ENCODE assay signal across 8 cellular contexts in genomic region chr19:11814707-11815050, GRCh38. TPM values are rescaled to one million over a fixed set of nuclear protein-coding genes. Genes with fewer than 3 reads are reported as not detected.
A peak's percentile ranks its signal among the peaks of the same experiment; 100 is the strongest.
DNase-seq lines count a peak whose midpoint lies in the region; ATAC-seq lines count a peak whose summit lies in the region.

No MANE protein-coding gene starts in this region.

- peak overlapping the region; percentile 51 for H3K9ac ChIP-seq in iPS-18a (ENCODE audit: low read length)

- POLR2A ChIA-PET in CD4-positive, alpha-beta memory T cell (lab: Charles Lee; ENCODE audit: partially characterized antibody), result interaction anchor here (0.7 to 2.0 kb wide), 8 partner anchors 12 to 518 kb away, joined by 3 to 6 read pairs (median 4); partner anchors contain the start of genes ZNF441, ZNF491, ZNF563 and ZNF763

- H3K4me3 Mint-ChIP-seq in CD4-positive, alpha-beta memory T cell, result peak overlapping the region; percentile 68 to 95 (median 88)

- H3K4me1 Mint-ChIP-seq in CD4-positive, alpha-beta memory T cell, result peaks cover 13 to 29% (median 21%) of the 10 kb centered on the region in 4 donors

- H3K36me3 ChIP-seq in CD4-positive, alpha-beta memory T cell (ENCODE audit: insufficient read depth, low read length), result no peaks in the 10 kb centered on the region
- H3K36me3 ChIP-seq in iPS-18a (ENCODE audit: control insufficient read depth, low read depth, low read length), result no peaks in the 10 kb centered on the region

- H3K9me3 Mint-ChIP-seq in CD4-positive, alpha-beta memory T cell, result peaks cover 0 to 11% (median 0%) of the 10 kb centered on the region in 8 donors

- no peaks in the 10 kb centered on the region for H3K27me3 Mint-ChIP-seq in CD4-positive, alpha-beta memory T cell

- no peaks in the 10 kb centered on the region for H3K9me3 ChIP-seq in CD4-positive, alpha-beta memory T cell (ENCODE audit: control insufficient read depth in 1 of 2, low read length in 2 of 2)
- H3K9me3 ChIP-seq in iPS-18a (ENCODE audit: control insufficient read depth, low read depth, low read length), result no peaks in the 10 kb centered on the region

- H3K36me3 Mint-ChIP-seq in CD4-positive, alpha-beta memory T cell, result peaks cover 14 to 17% of the 10 kb centered on the region in 2 donors

- peaks cover 17% of the 10 kb centered on the region for H3K4me1 ChIP-seq in CD4-positive, alpha-beta memory T cell (ENCODE audit: insufficient read depth, low read length)
- no peaks in the 10 kb centered on the region for H3K4me1 ChIP-seq in iPS-18a (ENCODE audit: control insufficient read depth, low read depth, low read length)

- no peak for DNase-seq in CD4-positive, alpha-beta memory T cell
- DNase-seq in Jurkat, Clone E6-1 (ENCODE audit: low read depth, low spot score), result no peak
- DNase-seq in amniotic epithelial cell (ENCODE audit: low read depth) (peak; percentile 39), retina (no peak)
- no peak for DNase-seq in stimulated activated CD4-positive, alpha-beta T cell treated with anti-CD3 and anti-CD28 coated beads, Interleukin-2, amount 100 ng/mL, for 48 hours

- ATAC-seq in HG03521 (IDR thresholded peaks at IDR 0.05; ENCODE audit: unreplicated experiment), result no peak

- H3K27me3 ChIP-seq in CD4-positive, alpha-beta memory T cell (ENCODE audit: insufficient read depth, low read length), result no peaks in the 10 kb centered on the region
- peaks cover 27% of the 10 kb centered on the region for H3K27me3 ChIP-seq in iPS-18a (ENCODE audit: control insufficient read depth, insufficient read depth, low read length)

- intact Hi-C loops in CD4-positive, alpha-beta memory T cell (cut with micrococcal nuclease), result loop anchor here (1.0 to 5.0 kb wide), 4 partner anchors 16 to 173 kb away; partner anchors contain the start of genes ZNF441 and ZNF491

- peak overlapping the region; percentile 64 to 89 for H3K4me3 ChIP-seq in CD4-positive, alpha-beta memory T cell (ENCODE audit: low read length in 2 of 2)
- peak overlapping the region; percentile 95 for H3K4me3 ChIP-seq in Jurkat, Clone E6-1 (ENCODE audit: low read length)
- peak overlapping the region; percentile 83 for H3K4me3 ChIP-seq in iPS-18a (ENCODE audit: low read length)
- H3K4me3 ChIP-seq in skin epidermis, result peak overlapping the region; percentile 87 to 99 (median 95)

- peak overlapping the region in 3 of 7 donors; percentile 8 to 55 (median 27) for H3K27ac Mint-ChIP-seq in CD4-positive, alpha-beta memory T cell

- peak overlapping the region; percentile 56 for H3K27ac ChIP-seq in CD4-positive, alpha-beta memory T cell (ENCODE audit: low read depth, low read length)
- H3K27ac ChIP-seq in iPS-18a (ENCODE audit: low read length) (no peak overlapping the region), skin epidermis (peak overlapping the region; percentile 57 to 98 (median 92))

- CTCF ChIA-PET in CD4-positive, alpha-beta memory T cell (lab: Charles Lee; ENCODE audit: partially characterized antibody), result interaction anchor here (7.8 kb wide), 1 partner anchor 16 kb away, joined by 92 read pairs; the partner anchor contains the start of gene ZNF491

RNA-seq across cellular contexts. Expression of gene ZNF440, which starts 0.6 kb away (rescaled TPM):
- total RNA-seq in CD4-positive, alpha-beta memory T cell, result 10 to 100 TPM; 18.0 to 18.5 TPM
- 1 to 10 TPM; 1.8 to 3.7 TPM for polyA plus RNA-seq in CD4-positive, alpha-beta memory T cell
- 3.4 TPM for polyA plus RNA-seq in Jurkat, Clone E6-1 (2012; ENCODE audit: insufficient read depth, insufficient read length)

RNA-seq across cellular contexts. Expression of gene ZNF491, which starts 16.4 kb away (rescaled TPM):
- total RNA-seq in CD4-positive, alpha-beta memory T cell, result 1 to 10 TPM; 2.0 to 3.0 TPM
- under 1 TPM in 1 of 2 donors, not detected in 1; 0.34 TPM for polyA plus RNA-seq in CD4-positive, alpha-beta memory T cell
- 0.91 TPM for polyA plus RNA-seq in Jurkat, Clone E6-1 (2012; ENCODE audit: insufficient read depth, insufficient read length)

RNA-seq across cellular contexts. Expression of gene ZNF439, which starts 33.8 kb away (rescaled TPM):
- total RNA-seq in CD4-positive, alpha-beta memory T cell, result 10 to 100 TPM; 16.9 to 17.7 TPM
- 1 to 10 TPM in 1 of 2 donors, under 1 TPM in 1; 0.72 to 5.6 TPM for polyA plus RNA-seq in CD4-positive, alpha-beta memory T cell
- not detected for polyA plus RNA-seq in Jurkat, Clone E6-1 (2012; ENCODE audit: insufficient read depth, insufficient read length)

RNA-seq across cellular contexts. Expression of gene ZNF441, which starts 47.9 kb away (rescaled TPM):
- 10 to 100 TPM; 19.6 to 21.5 TPM for total RNA-seq in CD4-positive, alpha-beta memory T cell
- polyA plus RNA-seq in CD4-positive, alpha-beta memory T cell, result 1 to 10 TPM; 2.3 to 6.3 TPM
- not detected for polyA plus RNA-seq in Jurkat, Clone E6-1 (2012; ENCODE audit: insufficient read depth, insufficient read length)
